ENCODE assay signal across 8 cellular contexts in the genomic region with DNA sequence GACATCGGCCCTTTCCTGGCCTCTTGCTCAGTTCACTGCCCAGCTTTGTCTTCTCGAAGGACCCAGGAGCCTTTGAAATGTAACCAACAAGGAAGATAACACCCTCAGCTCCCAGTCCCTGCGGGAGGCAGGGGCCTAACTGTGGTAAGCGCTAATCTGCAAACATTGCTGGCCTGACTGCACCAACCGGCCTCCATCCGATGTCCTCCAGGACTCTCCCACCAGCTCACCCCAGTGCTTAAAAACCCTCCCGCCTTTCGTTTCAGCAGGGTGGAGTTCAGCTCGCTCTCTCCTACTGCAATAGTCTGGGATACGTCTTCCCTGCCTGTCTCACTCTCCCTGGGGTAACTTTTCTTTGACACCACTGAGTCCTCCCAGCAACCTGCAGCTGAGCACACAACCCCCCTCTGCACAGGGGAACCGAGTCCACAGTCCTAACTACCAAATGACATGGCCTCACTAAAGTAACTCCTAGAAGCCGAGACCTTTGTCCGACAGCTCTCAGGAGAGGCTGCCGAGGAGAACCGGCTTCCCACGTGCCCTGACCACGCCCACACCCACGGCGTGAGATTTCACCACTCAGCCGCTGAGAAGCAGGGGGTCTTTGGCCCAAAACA.
DNase-seq lines count a peak whose midpoint lies in the region; ATAC-seq and TF ChIP-seq lines count a peak whose summit lies in the region.

No MANE protein-coding gene starts in this region.

- DNase-seq in Right ventricle myocardium inferior (ENCODE audit: missing footprints) (no peak), cardiac septum (ENCODE audit: low spot score) (no peak), chondrocyte (ENCODE audit: low spot score) (no peak), naive B cell (no peak), islet precursor cell (no peak), NCI-H526 (lab: John Stamatoyannopoulos, UW) (no peak)

- H3K36me3 Mint-ChIP-seq in chondrocyte (ENCODE audit: low read depth): peaks cover 3% of the 10 kb centered on the region
- peaks cover 0 to 3% of the 10 kb centered on the region in 2 donors for H3K36me3 Mint-ChIP-seq in naive B cell

- peak overlapping the region; percentile 96 for H3K27ac Mint-ChIP-seq in chondrocyte (ENCODE audit: unreplicated experiment)
- peak overlapping the region; percentile 93 to 99 (median 98) for H3K27ac Mint-ChIP-seq in naive B cell

- H3K9me3 Mint-ChIP-seq in chondrocyte (ENCODE audit: low read depth) (no peaks in the 10 kb centered on the region), naive B cell (no peaks in the 10 kb centered on the region)

- H3K4me1 Mint-ChIP-seq in chondrocyte (ENCODE audit: low read depth): peaks cover 48% of the 10 kb centered on the region
- H3K4me1 Mint-ChIP-seq in naive B cell: peaks cover 62 to 83% (median 73%) of the 10 kb centered on the region in 3 donors

- peak; percentile 33 for ATAC-seq in Right ventricle myocardium inferior
- ATAC-seq in naive B cell (ENCODE audit: low read depth in 2 of 2): no peak
- ATAC-seq in HG02759 (IDR thresholded peaks at IDR 0.05; ENCODE audit: unreplicated experiment): no peak
- ATAC-seq in GM21723 (IDR thresholded peaks at IDR 0.05; ENCODE audit: unreplicated experiment): no peak

- no peak for TF ChIP-seq CTCF in chondrocyte (IDR thresholded peaks at IDR 0.05)

- H3K27me3 Mint-ChIP-seq in chondrocyte (ENCODE audit: low read depth) (no peaks in the 10 kb centered on the region), naive B cell (no peaks in the 10 kb centered on the region)

- H3K4me3 Mint-ChIP-seq in chondrocyte (ENCODE audit: unreplicated experiment): no peak overlapping the region
- H3K4me3 Mint-ChIP-seq in naive B cell: peak overlapping the region; percentile 63 to 93 (median 82)

- intact Hi-C loops in Right ventricle myocardium inferior (cut with DNase I): loop anchor here (5.0 kb wide), 2 partner anchors 76 to 156 kb away; a partner anchor contains a TSS
- intact Hi-C loops in cardiac septum (cut with DNase I): no loop called here
